Comparison of ENCODE assay signal across 17 cellular contexts in the genomic region with DNA sequence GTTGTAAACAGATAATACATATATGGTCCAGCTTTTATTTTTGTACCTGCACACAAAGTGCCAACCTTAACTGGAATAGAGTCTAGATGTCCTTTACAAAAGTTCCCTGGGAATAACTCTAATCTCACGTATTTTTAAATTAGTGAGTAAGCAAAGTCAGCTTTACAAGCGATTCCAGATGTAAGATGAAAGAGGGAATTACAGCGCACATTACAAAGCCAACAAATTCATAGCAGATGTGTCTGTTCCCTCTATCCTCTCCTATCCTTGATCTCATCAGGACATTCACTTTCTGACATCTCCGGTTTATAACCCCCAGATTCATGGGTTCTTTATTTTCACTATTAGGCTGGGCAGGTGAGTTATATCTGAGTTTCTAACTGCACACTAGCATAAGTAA.
DNase-seq lines count a peak whose midpoint lies in the region; ATAC-seq and TF ChIP-seq lines count a peak whose summit lies in the region.
"Had no signal": no experiment of that assay in that cellular context is flagged by ENCODE, and none has a peak within 500 bp of the region (broad histone marks: within the 10 kb centered on the region; RNA-seq: fewer than 3 reads in every experiment).

No MANE protein-coding gene starts in this region.

- no peak overlapping the region for H3K4me3 ChIP-seq in suprapubic skin
- H3K4me3 ChIP-seq in dorsolateral prefrontal cortex, result no peak overlapping the region
- no peak overlapping the region for H3K4me3 ChIP-seq in colonic mucosa
- H3K4me3 ChIP-seq: A549 had no signal

- TF ChIP-seq POLR2A in suprapubic skin (IDR thresholded peaks at IDR 0.05), result no peak

- TF ChIP-seq CTCF in suprapubic skin (IDR thresholded peaks at IDR 0.05) (no peak), dorsolateral prefrontal cortex (IDR thresholded peaks at IDR 0.05 in 54 of 56, conservative IDR thresholded peaks at IDR 0.05 in 2 of 56; ENCODE audit: low read depth in 1 of 56, partially characterized antibody in 56 of 56) (no peak), colonic mucosa (IDR thresholded peaks at IDR 0.05) (no peak)

- H3K9me3 ChIP-seq in suprapubic skin (no peaks in the 10 kb centered on the region), colonic mucosa (no peaks in the 10 kb centered on the region)
- H3K9me3 ChIP-seq: A549 had no signal

- H3K4me1 ChIP-seq in suprapubic skin (no peaks in the 10 kb centered on the region), colonic mucosa (no peaks in the 10 kb centered on the region)
- H3K4me1 ChIP-seq: A549 had no signal

- peak; percentile 9 for DNase-seq in GM04504 (ENCODE audit: low read depth)
- peak; percentile 1 for DNase-seq in fibroblast of peridontal ligament (ENCODE audit: extremely low read depth)
- no peak for DNase-seq in suprapubic skin (ENCODE audit: low spot score in 2 of 2)
- no peak for DNase-seq in dorsolateral prefrontal cortex
- no peak for DNase-seq in colonic mucosa
- DNase-seq: AML-193; CD4-positive, alpha-beta T cell; DMS153; DMS79; GDM1; H9 had no signal

- no peak for TF ChIP-seq EP300 in suprapubic skin (IDR thresholded peaks at IDR 0.05)

- H3K36me3 ChIP-seq in suprapubic skin (no peaks in the 10 kb centered on the region), colonic mucosa (no peaks in the 10 kb centered on the region)

- no peak overlapping the region for H3K9ac ChIP-seq in colonic mucosa (ENCODE audit: low read depth in 2 of 2, low read length in 2 of 2)

- ATAC-seq in SK-N-SH treated with all-trans-retinoic acid at 6 μM for 48 hours, result no peak
- ATAC-seq in GM21423 (IDR thresholded peaks at IDR 0.05; ENCODE audit: unreplicated experiment), result no peak
- ATAC-seq: A549, HepG2 had no signal

- H3K27me3 ChIP-seq in suprapubic skin, result no peaks in the 10 kb centered on the region
- peaks cover 0 to 4% (median 0%) of the 10 kb centered on the region in 45 donors for H3K27me3 ChIP-seq in dorsolateral prefrontal cortex
- no peaks in the 10 kb centered on the region for H3K27me3 ChIP-seq in colonic mucosa

- intact Hi-C loops in dorsolateral prefrontal cortex (cut with DNase I), result no loop called here
- intact Hi-C loops in colonic mucosa (cut with DNase I), result no loop called here

- 65% methylated on average over 4 of the region's 4 CpGs for WGBS in suprapubic skin

- H3K27ac ChIP-seq in suprapubic skin, result peak overlapping the region; percentile 53
- no peak overlapping the region for H3K27ac ChIP-seq in dorsolateral prefrontal cortex
- no peak overlapping the region for H3K27ac ChIP-seq in colonic mucosa
- H3K27ac ChIP-seq: 22Rv1, A549, C4-2B had no signal

TF ChIP-seq in SK-N-SH treated with all-trans-retinoic acid at 6 μM for 48 hours, 23 proteins besides CTCF, POLR2A, EP300 and RAD21:
- TF ChIP-seq TCF4 (CRISPR knock-in tag; IDR thresholded peaks at IDR 0.05; ENCODE audit: borderline replicate concordance) (peak; percentile 85), ESRRG (CRISPR knock-in tag; IDR thresholded peaks at IDR 0.05) (no peak), TOX (CRISPR knock-in tag; IDR thresholded peaks at IDR 0.05; ENCODE audit: borderline replicate concordance) (no peak), ZFP3 (CRISPR knock-in tag; IDR thresholded peaks at IDR 0.05) (no peak)
- TF ChIP-seq, protein P1, sequence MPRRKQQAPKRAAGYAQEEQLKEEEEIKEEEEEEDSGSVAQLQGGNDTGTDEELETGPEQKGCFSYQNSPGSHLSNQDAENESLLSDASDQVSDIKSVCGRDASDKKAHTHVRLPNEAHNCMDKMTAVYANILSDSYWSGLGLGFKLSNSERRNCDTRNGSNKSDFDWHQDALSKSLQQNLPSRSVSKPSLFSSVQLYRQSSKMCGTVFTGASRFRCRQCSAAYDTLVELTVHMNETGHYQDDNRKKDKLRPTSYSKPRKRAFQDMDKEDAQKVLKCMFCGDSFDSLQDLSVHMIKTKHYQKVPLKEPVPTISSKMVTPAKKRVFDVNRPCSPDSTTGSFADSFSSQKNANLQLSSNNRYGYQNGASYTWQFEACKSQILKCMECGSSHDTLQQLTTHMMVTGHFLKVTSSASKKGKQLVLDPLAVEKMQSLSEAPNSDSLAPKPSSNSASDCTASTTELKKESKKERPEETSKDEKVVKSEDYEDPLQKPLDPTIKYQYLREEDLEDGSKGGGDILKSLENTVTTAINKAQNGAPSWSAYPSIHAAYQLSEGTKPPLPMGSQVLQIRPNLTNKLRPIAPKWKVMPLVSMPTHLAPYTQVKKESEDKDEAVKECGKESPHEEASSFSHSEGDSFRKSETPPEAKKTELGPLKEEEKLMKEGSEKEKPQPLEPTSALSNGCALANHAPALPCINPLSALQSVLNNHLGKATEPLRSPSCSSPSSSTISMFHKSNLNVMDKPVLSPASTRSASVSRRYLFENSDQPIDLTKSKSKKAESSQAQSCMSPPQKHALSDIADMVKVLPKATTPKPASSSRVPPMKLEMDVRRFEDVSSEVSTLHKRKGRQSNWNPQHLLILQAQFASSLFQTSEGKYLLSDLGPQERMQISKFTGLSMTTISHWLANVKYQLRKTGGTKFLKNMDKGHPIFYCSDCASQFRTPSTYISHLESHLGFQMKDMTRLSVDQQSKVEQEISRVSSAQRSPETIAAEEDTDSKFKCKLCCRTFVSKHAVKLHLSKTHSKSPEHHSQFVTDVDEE (CRISPR knock-in tag; IDR thresholded peaks at IDR 0.05), result 0 out of 2 replicates have a peak, but pooled peaks have one; percentile 22

Comparison
In these comparisons a context has a peak if more than half of its experiments do, and no peak if none do; other contexts are left out.
1. DNase-seq: peak in GM04504 (single experiment) and fibroblast of peridontal ligament (single experiment); none in suprapubic skin (0 of 2), dorsolateral prefrontal cortex (0 of 10) and colonic mucosa (single experiment).